20 cellular contexts compared by ENCODE assay signal in genomic region chr3:187967982-187968381, GRCh38.
DNase-seq lines count a peak whose midpoint lies in the region; ATAC-seq, FAIRE-seq and TF ChIP-seq lines count a peak whose summit lies in the region.
"Had no signal": no experiment of that assay in that cellular context is flagged by ENCODE, and none has a peak within 500 bp of the region (broad histone marks: within the 10 kb centered on the region; RNA-seq: fewer than 3 reads in every experiment).

No MANE protein-coding gene starts in this region.

- H2AFZ ChIP-seq in SU-DHL-6 (ENCODE audit: low read depth, low read length, severe bottlenecking) = no peak overlapping the region

- H3K4me2 ChIP-seq in SU-DHL-6 (ENCODE audit: low read depth, low read length, poor library complexity, severe bottlenecking) = peak overlapping the region; percentile 89

- FAIRE-seq in HTR-8/SVneo (lab: Jason Lieb, UNC) = no peak
- FAIRE-seq: H1 had no signal

- H3K9ac ChIP-seq in SU-DHL-6 (ENCODE audit: low read length) = peak overlapping the region; percentile 66

- peaks cover 36% of the 10 kb centered on the region for H3K79me2 ChIP-seq in SU-DHL-6 (ENCODE audit: insufficient read depth, low read length)

- H3K27ac ChIP-seq in SU-DHL-6 (ENCODE audit: low read depth, low read length) (peak overlapping the region; percentile 100), upper lobe of left lung (peak overlapping the region in 2 of 4 donors; percentile 44 to 68)

- H3F3A ChIP-seq in SU-DHL-6 (ENCODE audit: insufficient read depth) = peaks cover 98% of the 10 kb centered on the region

- DNase-seq in AG20443 (ENCODE audit: low spot score) = peak; percentile 24
- peak; percentile 34 for DNase-seq in HTR-8/SVneo (ENCODE audit: insufficient read length, low spot score)
- peak; percentile 81 for DNase-seq in islet precursor cell
- DNase-seq in upper lobe of left lung = no peak
- DNase-seq in SKM-1 treated with dmso at 0.1 percent for 144 hours (lab: John Stamatoyannopoulos, UW; ENCODE audit: unreplicated experiment) = no peak
- no peak for DNase-seq in mucosa of descending colon
- DNase-seq: activated naive CD8-positive, alpha-beta T cell treated with anti-CD3 and anti-CD28 coated beads, Interleukin-2, amount 50 U/mL, for 24 hours; AML-193; Calu3; central memory CD4-positive, alpha-beta T cell; effector CD4-positive, alpha-beta T cell; left cardiac atrium; NCI-H1417; NCI-H2171; SHP77; stomach had no signal

- TF ChIP-seq CTCF in SU-DHL-6 (IDR thresholded peaks at IDR 0.05; ENCODE audit: insufficient read depth, low read length, poor library complexity, severe bottlenecking) (no peak), upper lobe of left lung (IDR thresholded peaks at IDR 0.05) (no peak), mucosa of descending colon (IDR thresholded peaks at IDR 0.05) (no peak)

- no peak for TF ChIP-seq POLR2A in upper lobe of left lung (IDR thresholded peaks at IDR 0.05)

- no peak for ATAC-seq in GM21390 (IDR thresholded peaks at IDR 0.05; ENCODE audit: unreplicated experiment)
- ATAC-seq in upper lobe of left lung (ENCODE audit: low FRiP score in 2 of 2) = no peak
- no peak for ATAC-seq in mucosa of descending colon
- ATAC-seq: activated naive CD8-positive, alpha-beta T cell treated with anti-CD3 and anti-CD28 coated beads, Interleukin-2, amount 50 U/mL, for 24 hours; activated T-helper 17 cell treated with anti-CD3 and anti-CD28 coated beads, Interleukin-2, amount 50 U/mL, for 72 hours had no signal

- no peaks in the 10 kb centered on the region for H3K36me3 ChIP-seq in SU-DHL-6 (ENCODE audit: low read length)
- H3K36me3 ChIP-seq in upper lobe of left lung = no peaks in the 10 kb centered on the region
- no peaks in the 10 kb centered on the region for H3K36me3 ChIP-seq in mucosa of descending colon (ENCODE audit: low read depth)
- H3K36me3 ChIP-seq: stomach had no signal

- TF ChIP-seq EP300 in upper lobe of left lung (IDR thresholded peaks at IDR 0.05) = no peak

- no peaks in the 10 kb centered on the region for H4K20me1 ChIP-seq in SU-DHL-6 (ENCODE audit: low read depth, low read length)

- H3K9me3 ChIP-seq in SU-DHL-6 (ENCODE audit: insufficient read depth, low read length) (no peaks in the 10 kb centered on the region), upper lobe of left lung (no peaks in the 10 kb centered on the region), mucosa of descending colon (no peaks in the 10 kb centered on the region)
- H3K9me3 ChIP-seq: stomach had no signal

- H3K9me2 ChIP-seq in SU-DHL-6 (replicated peaks; ENCODE audit: insufficient read depth, low read length) = no peaks in the 10 kb centered on the region

- H3K4me1 ChIP-seq in upper lobe of left lung (peaks cover 0 to 12% (median 5%) of the 10 kb centered on the region in 4 donors), mucosa of descending colon (ENCODE audit: low read depth) (no peaks in the 10 kb centered on the region)

- intact Hi-C loops in mucosa of descending colon (cut with DNase I, micrococcal nuclease) = no loop called here

- H3K4me3 ChIP-seq in SU-DHL-6 (ENCODE audit: insufficient read depth, low read length, poor library complexity, severe bottlenecking) (peak overlapping the region; percentile 13), upper lobe of left lung (no peak overlapping the region), mucosa of descending colon (no peak overlapping the region)
- H3K4me3 ChIP-seq: stomach had no signal

- H3K27me3 ChIP-seq in SU-DHL-6 (ENCODE audit: low read length) (no peaks in the 10 kb centered on the region), upper lobe of left lung (no peaks in the 10 kb centered on the region)
- H3K27me3 ChIP-seq: stomach had no signal

- 76 to 77% methylated on average over 5 of the region's 5 CpGs for WGBS in upper lobe of left lung, 2 donors

Comparison
In these comparisons a context has a peak if more than half of its experiments do, and no peak if none do; other contexts are left out.
1. DNase-seq: peak in AG20443 (single experiment), HTR-8/SVneo (single experiment) and islet precursor cell (single experiment); none in upper lobe of left lung (0 of 2), SKM-1 treated with dmso at 0.1 percent for 144 hours (single experiment) and mucosa of descending colon (0 of 3).